8 cellular contexts compared by ENCODE assay signal in the genomic region with DNA sequence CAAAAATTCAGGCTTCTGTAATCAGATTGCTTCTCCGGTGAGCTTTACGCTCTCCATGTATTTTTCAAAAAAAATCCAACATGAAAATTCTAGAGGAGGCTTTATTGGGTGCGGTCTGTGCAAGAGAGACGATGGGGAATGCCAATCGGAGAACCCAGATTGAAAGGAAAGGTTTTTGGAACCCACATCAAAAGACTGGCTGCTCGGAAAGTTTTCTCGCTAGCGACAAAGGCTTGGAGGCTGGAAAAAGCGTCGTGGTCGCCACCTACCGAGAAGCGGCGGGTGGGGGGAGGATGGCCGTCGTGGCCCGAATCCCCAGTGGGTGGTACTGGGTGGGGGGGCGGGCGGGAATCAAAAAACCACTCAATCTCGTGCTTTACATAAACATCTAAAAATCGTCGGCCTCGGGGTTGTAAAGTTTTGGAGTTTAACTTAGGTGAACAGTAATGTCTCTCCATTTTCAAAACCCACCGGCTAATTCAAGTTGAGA. TPM values are rescaled to one million over a fixed set of nuclear protein-coding genes. Genes with fewer than 3 reads are reported as not detected.
DNase-seq lines count a peak whose midpoint lies in the region; ATAC-seq and TF ChIP-seq lines count a peak whose summit lies in the region.

No MANE protein-coding gene starts in this region.

- peak overlapping the region; percentile 84 to 100 (median 98) for H3K4me3 ChIP-seq in spleen

- peaks cover 43 to 47% of the 10 kb centered on the region in 2 donors for H3K4me1 Mint-ChIP-seq in immature natural killer cell

- TF ChIP-seq POLR2A in spleen (IDR thresholded peaks at IDR 0.05): no peak

- H3K4me3 Mint-ChIP-seq in immature natural killer cell: peak overlapping the region; percentile 87 to 94 (median 88)

- no peaks in the 10 kb centered on the region for H3K36me3 Mint-ChIP-seq in immature natural killer cell

- intact Hi-C loops in spleen (cut with DNase I; ENCODE audit: low total_unique reads): no loop called here

- H3K27ac Mint-ChIP-seq in immature natural killer cell: peak overlapping the region; percentile 74 to 93 (median 86)

- no peak for ATAC-seq in HG03095 (IDR thresholded peaks at IDR 0.05; ENCODE audit: unreplicated experiment)
- no peak for ATAC-seq in HG03025 (IDR thresholded peaks at IDR 0.05; ENCODE audit: low FRiP score, unreplicated experiment)

- DNase-seq in DMS79 (lab: John Stamatoyannopoulos, UW): peak; percentile 36
- peak; percentile 49 for DNase-seq in MV-4-11 (lab: John Stamatoyannopoulos, UW)
- peak; percentile 45 for DNase-seq in T-helper 9 cell
- DNase-seq in T47D (ENCODE audit: low read depth in 1 of 2, low spot score in 1 of 2): peak; percentile 57 to 69
- DNase-seq in immature natural killer cell: peak; percentile 28 to 32 (median 30)
- peak; percentile 87 for DNase-seq in spleen

- peak overlapping the region; percentile 55 to 100 (median 100) for H3K27ac ChIP-seq in spleen

- no peaks in the 10 kb centered on the region for H3K36me3 ChIP-seq in spleen

- no peaks in the 10 kb centered on the region for H3K9me3 Mint-ChIP-seq in immature natural killer cell

- H3K9me3 ChIP-seq in spleen: no peaks in the 10 kb centered on the region

- peak in 2 of 11 experiments; percentile 24 to 27 for TF ChIP-seq CTCF in spleen (IDR thresholded peaks at IDR 0.05 in 8 of 11, conservative IDR thresholded peaks at IDR 0.05 in 3 of 11)

- peaks cover 33 to 58% (median 48%) of the 10 kb centered on the region in 6 donors for H3K4me1 ChIP-seq in spleen

- no peaks in the 10 kb centered on the region for H3K27me3 ChIP-seq in spleen (replicated peaks in 1 of 7)

- 0 to 2% (median 1%) methylated on average over 23 to 24 of the region's 24 CpGs for WGBS in spleen, 5 donors

- in situ Hi-C loops in T47D (cut with HindIII; ENCODE audit: low pct_unique_long_range_greater_than_20kb, low sequenced_read_pairs): no loop called here

- H3K27me3 Mint-ChIP-seq in immature natural killer cell (ENCODE audit: low read depth in 3 of 3): peaks cover 16 to 38% (median 30%) of the 10 kb centered on the region in 3 donors

RNA-seq across cellular contexts. Expression of gene GTF2I, which starts 1.1 kb away (rescaled TPM):
- polyA plus RNA-seq in immature natural killer cell (10 to 100 TPM; 37.2 to 82.0 (median 45.6) TPM), spleen (10 to 100 TPM; 13.5 to 30.8 (median 16.3) TPM)
- total RNA-seq in spleen: 100 to 1,000 TPM; 162 to 257 (median 203) TPM

Comparison
In these comparisons a context has a peak if more than half of its experiments do, and no peak if none do; other contexts are left out.
1. DNase-seq: peak in every context shown above with its lines; median percentile 87 in spleen; 63 in T47D; 49 in MV-4-11; 45 in T-helper 9 cell; 36 in DMS79; 30 in immature natural killer cell.